In genomic region chr18:46173393-46174316, GRCh38 we compare ENCODE assay signal across 1 cellular context.
TF ChIP-seq lines count a peak whose summit lies in the region.

No MANE protein-coding gene starts in this region.

TF ChIP-seq in HEK293, 187 proteins besides CTCF, POLR2A, EP300 and RAD21 (continued from another document and continues in another):
- TF ChIP-seq, protein P1, sequence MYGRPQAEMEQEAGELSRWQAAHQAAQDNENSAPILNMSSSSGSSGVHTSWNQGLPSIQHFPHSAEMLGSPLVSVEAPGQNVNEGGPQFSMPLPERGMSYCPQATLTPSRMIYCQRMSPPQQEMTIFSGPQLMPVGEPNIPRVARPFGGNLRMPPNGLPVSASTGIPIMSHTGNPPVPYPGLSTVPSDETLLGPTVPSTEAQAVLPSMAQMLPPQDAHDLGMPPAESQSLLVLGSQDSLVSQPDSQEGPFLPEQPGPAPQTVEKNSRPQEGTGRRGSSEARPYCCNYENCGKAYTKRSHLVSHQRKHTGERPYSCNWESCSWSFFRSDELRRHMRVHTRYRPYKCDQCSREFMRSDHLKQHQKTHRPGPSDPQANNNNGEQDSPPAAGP (tag by site-specific recombination; IDR thresholded peaks at IDR 0.05) = peak; percentile 33
- peak; percentile 76 for TF ChIP-seq ZNF335 (tag by site-specific recombination; conservative IDR thresholded peaks at IDR 0.05)
- no peak for TF ChIP-seq ZNF600 (tag by site-specific recombination; IDR thresholded peaks at IDR 0.05)
- TF ChIP-seq SCRT2 (tag by site-specific recombination; IDR thresholded peaks at IDR 0.05) = no peak
- TF ChIP-seq, protein P2, sequence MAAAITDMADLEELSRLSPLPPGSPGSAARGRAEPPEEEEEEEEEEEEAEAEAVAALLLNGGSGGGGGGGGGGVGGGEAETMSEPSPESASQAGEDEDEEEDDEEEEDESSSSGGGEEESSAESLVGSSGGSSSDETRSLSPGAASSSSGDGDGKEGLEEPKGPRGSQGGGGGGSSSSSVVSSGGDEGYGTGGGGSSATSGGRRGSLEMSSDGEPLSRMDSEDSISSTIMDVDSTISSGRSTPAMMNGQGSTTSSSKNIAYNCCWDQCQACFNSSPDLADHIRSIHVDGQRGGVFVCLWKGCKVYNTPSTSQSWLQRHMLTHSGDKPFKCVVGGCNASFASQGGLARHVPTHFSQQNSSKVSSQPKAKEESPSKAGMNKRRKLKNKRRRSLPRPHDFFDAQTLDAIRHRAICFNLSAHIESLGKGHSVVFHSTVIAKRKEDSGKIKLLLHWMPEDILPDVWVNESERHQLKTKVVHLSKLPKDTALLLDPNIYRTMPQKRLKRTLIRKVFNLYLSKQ (tag by site-specific recombination; IDR thresholded peaks at IDR 0.05; ENCODE audit: borderline replicate concordance) = no peak
- TF ChIP-seq, protein P3, sequence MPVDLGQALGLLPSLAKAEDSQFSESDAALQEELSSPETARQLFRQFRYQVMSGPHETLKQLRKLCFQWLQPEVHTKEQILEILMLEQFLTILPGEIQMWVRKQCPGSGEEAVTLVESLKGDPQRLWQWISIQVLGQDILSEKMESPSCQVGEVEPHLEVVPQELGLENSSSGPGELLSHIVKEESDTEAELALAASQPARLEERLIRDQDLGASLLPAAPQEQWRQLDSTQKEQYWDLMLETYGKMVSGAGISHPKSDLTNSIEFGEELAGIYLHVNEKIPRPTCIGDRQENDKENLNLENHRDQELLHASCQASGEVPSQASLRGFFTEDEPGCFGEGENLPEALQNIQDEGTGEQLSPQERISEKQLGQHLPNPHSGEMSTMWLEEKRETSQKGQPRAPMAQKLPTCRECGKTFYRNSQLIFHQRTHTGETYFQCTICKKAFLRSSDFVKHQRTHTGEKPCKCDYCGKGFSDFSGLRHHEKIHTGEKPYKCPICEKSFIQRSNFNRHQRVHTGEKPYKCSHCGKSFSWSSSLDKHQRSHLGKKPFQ (tag by site-specific recombination; IDR thresholded peaks at IDR 0.05) = no peak
- no peak for TF ChIP-seq ZNF549 (tag by site-specific recombination; IDR thresholded peaks at IDR 0.05)
- TF ChIP-seq ZBTB11 (tag by site-specific recombination; conservative IDR thresholded peaks at IDR 0.05; ENCODE audit: low read depth) = peak; percentile 92
- TF ChIP-seq ZNF10 (tag by site-specific recombination; IDR thresholded peaks at IDR 0.05) = 0 out of 2 replicates have a peak, but pooled peaks have one; percentile 27
- peak; percentile 68; the same call in 1 of the 2 replicates for TF ChIP-seq YY2 (tag by site-specific recombination; IDR thresholded peaks at IDR 0.05)
- TF ChIP-seq ZNF596 (tag by site-specific recombination; IDR thresholded peaks at IDR 0.05) = no peak
- TF ChIP-seq ZNF148 (tag by site-specific recombination; IDR thresholded peaks at IDR 0.05; ENCODE audit: borderline replicate concordance) = peak; percentile 13; the same call in 1 of the 2 replicates
- no peak for TF ChIP-seq ZNF521 (tag by site-specific recombination; IDR thresholded peaks at IDR 0.05)
- TF ChIP-seq BCL11A (tag by site-specific recombination; IDR thresholded peaks at IDR 0.05; ENCODE audit: low read depth) = no peak
- TF ChIP-seq ZNF112 (tag by site-specific recombination; IDR thresholded peaks at IDR 0.05) = no peak
- peak; percentile 10; the same call in 1 of the 2 replicates for TF ChIP-seq KLF7 (tag by site-specific recombination; IDR thresholded peaks at IDR 0.05; ENCODE audit: borderline replicate concordance)
- TF ChIP-seq ZNF184 (tag by site-specific recombination; IDR thresholded peaks at IDR 0.05) = no peak
- TF ChIP-seq ZBTB17 (tag by site-specific recombination; IDR thresholded peaks at IDR 0.05) = peak; percentile 92
- TF ChIP-seq MEIS1 (CRISPR knock-in tag; IDR thresholded peaks at IDR 0.05; ENCODE audit: borderline replicate concordance) = no peak
- no peak for TF ChIP-seq ZNF473 (tag by site-specific recombination; IDR thresholded peaks at IDR 0.05)
- peak; percentile 54; the same call in 1 of the 2 replicates for TF ChIP-seq ZNF350 (tag by site-specific recombination; IDR thresholded peaks at IDR 0.05)
- peak; percentile 73 for TF ChIP-seq YY1 (tag by site-specific recombination; IDR thresholded peaks at IDR 0.05)
- peak; percentile 40; the same call in 1 of the 2 replicates for TF ChIP-seq KLF10 (tag by site-specific recombination; IDR thresholded peaks at IDR 0.05)
- TF ChIP-seq ZNF792 (tag by site-specific recombination; IDR thresholded peaks at IDR 0.05) = no peak
- TF ChIP-seq ZNF223 (tag by site-specific recombination; IDR thresholded peaks at IDR 0.05) = no peak
- TF ChIP-seq SP3 (tag by site-specific recombination; IDR thresholded peaks at IDR 0.05) = peak; percentile 75
- TF ChIP-seq HOXC10 (CRISPR knock-in tag; IDR thresholded peaks at IDR 0.05) = no peak
- no peak for TF ChIP-seq PRDM1 (tag by site-specific recombination; IDR thresholded peaks at IDR 0.05)
- TF ChIP-seq ZNF175 (tag by site-specific recombination; IDR thresholded peaks at IDR 0.05) = no peak
- TF ChIP-seq ZBTB7A (tag by site-specific recombination; IDR thresholded peaks at IDR 0.05; ENCODE audit: low read depth) = no peak
- no peak for TF ChIP-seq ZNF621 (tag by site-specific recombination; IDR thresholded peaks at IDR 0.05)
- no peak for TF ChIP-seq ZNF433 (tag by site-specific recombination; IDR thresholded peaks at IDR 0.05; ENCODE audit: low read depth)
- no peak for TF ChIP-seq HOXA7 (CRISPR knock-in tag; IDR thresholded peaks at IDR 0.05; ENCODE audit: borderline replicate concordance)
- TF ChIP-seq, protein P4, sequence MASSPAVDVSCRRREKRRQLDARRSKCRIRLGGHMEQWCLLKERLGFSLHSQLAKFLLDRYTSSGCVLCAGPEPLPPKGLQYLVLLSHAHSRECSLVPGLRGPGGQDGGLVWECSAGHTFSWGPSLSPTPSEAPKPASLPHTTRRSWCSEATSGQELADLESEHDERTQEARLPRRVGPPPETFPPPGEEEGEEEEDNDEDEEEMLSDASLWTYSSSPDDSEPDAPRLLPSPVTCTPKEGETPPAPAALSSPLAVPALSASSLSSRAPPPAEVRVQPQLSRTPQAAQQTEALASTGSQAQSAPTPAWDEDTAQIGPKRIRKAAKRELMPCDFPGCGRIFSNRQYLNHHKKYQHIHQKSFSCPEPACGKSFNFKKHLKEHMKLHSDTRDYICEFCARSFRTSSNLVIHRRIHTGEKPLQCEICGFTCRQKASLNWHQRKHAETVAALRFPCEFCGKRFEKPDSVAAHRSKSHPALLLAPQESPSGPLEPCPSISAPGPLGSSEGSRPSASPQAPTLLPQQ (tag by site-specific recombination; IDR thresholded peaks at IDR 0.05) = peak; percentile 62
- TF ChIP-seq KLF8 (tag by site-specific recombination; IDR thresholded peaks at IDR 0.05) = peak; percentile 60; the same call in 1 of the 2 replicates
- TF ChIP-seq ZNF391 (tag by site-specific recombination; IDR thresholded peaks at IDR 0.05; ENCODE audit: borderline replicate concordance, low read depth) = peak; percentile 73
- TF ChIP-seq, protein P5, sequence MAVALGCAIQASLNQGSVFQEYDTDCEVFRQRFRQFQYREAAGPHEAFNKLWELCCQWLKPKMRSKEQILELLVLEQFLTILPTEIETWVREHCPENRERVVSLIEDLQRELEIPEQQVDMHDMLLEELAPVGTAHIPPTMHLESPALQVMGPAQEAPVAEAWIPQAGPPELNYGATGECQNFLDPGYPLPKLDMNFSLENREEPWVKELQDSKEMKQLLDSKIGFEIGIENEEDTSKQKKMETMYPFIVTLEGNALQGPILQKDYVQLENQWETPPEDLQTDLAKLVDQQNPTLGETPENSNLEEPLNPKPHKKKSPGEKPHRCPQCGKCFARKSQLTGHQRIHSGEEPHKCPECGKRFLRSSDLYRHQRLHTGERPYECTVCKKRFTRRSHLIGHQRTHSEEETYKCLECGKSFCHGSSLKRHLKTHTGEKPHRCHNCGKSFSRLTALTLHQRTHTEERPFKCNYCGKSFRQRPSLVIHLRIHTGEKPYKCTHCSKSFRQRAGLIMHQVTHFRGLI (tag by site-specific recombination; IDR thresholded peaks at IDR 0.05) = peak; percentile 89
- TF ChIP-seq, protein P6, sequence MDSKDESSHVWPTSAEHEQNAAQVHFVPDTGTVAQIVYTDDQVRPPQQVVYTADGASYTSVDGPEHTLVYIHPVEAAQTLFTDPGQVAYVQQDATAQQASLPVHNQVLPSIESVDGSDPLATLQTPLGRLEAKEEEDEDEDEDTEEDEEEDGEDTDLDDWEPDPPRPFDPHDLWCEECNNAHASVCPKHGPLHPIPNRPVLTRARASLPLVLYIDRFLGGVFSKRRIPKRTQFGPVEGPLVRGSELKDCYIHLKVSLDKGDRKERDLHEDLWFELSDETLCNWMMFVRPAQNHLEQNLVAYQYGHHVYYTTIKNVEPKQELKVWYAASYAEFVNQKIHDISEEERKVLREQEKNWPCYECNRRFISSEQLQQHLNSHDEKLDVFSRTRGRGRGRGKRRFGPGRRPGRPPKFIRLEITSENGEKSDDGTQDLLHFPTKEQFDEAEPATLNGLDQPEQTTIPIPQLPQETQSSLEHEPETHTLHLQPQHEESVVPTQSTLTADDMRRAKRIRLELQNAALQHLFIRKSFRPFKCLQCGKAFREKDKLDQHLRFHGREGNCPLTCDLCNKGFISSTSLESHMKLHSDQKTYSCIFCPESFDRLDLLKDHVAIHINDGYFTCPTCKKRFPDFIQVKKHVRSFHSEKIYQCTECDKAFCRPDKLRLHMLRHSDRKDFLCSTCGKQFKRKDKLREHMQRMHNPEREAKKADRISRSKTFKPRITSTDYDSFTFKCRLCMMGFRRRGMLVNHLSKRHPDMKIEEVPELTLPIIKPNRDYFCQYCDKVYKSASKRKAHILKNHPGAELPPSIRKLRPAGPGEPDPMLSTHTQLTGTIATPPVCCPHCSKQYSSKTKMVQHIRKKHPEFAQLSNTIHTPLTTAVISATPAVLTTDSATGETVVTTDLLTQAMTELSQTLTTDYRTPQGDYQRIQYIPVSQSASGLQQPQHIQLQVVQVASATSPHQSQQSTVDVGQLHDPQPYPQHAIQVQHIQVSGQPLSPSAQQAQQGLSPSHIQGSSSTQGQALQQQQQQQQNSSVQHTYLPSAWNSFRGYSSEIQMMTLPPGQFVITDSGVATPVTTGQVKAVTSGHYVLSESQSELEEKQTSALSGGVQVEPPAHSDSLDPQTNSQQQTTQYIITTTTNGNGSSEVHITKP (tag by site-specific recombination; IDR thresholded peaks at IDR 0.05) = peak; percentile 71
- TF ChIP-seq ZNF140 (tag by site-specific recombination; IDR thresholded peaks at IDR 0.05) = no peak
- peak; percentile 19; the same call in 1 of the 2 replicates for TF ChIP-seq KLF1 (tag by site-specific recombination; IDR thresholded peaks at IDR 0.05)
- peak; percentile 70; the same call in 1 of the 2 replicates for TF ChIP-seq ZNF629 (tag by site-specific recombination; IDR thresholded peaks at IDR 0.05)
- peak; percentile 68 for TF ChIP-seq SP2 (tag by site-specific recombination; IDR thresholded peaks at IDR 0.05)
- TF ChIP-seq ZNF302 (tag by site-specific recombination; IDR thresholded peaks at IDR 0.05; ENCODE audit: low read depth) = no peak
- TF ChIP-seq, protein P7, sequence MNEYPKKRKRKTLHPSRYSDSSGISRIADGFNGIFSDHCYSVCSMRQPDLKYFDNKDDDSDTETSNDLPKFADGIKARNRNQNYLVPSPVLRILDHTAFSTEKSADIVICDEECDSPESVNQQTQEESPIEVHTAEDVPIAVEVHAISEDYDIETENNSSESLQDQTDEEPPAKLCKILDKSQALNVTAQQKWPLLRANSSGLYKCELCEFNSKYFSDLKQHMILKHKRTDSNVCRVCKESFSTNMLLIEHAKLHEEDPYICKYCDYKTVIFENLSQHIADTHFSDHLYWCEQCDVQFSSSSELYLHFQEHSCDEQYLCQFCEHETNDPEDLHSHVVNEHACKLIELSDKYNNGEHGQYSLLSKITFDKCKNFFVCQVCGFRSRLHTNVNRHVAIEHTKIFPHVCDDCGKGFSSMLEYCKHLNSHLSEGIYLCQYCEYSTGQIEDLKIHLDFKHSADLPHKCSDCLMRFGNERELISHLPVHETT (tag by site-specific recombination; IDR thresholded peaks at IDR 0.05) = peak; percentile 87; the same call in 1 of the 2 replicates
- no peak for TF ChIP-seq ZNF555 (tag by site-specific recombination; conservative IDR thresholded peaks at IDR 0.05)
- peak; percentile 69; the same call in 1 of the 2 replicates for TF ChIP-seq ZNF394 (tag by site-specific recombination; IDR thresholded peaks at IDR 0.05; ENCODE audit: borderline replicate concordance)
